Comparison of ENCODE assay signal across 1 cellular context in genomic region chr4:4248036-4248884, GRCh38.
TF ChIP-seq lines count a peak whose summit lies in the region.

TMEM128 (minus strand) TSS chr4:4248223; CDS start chr4:4248202, 21 bp downstream.

TF ChIP-seq in H1, 55 proteins besides CTCF, POLR2A, EP300 and RAD21 (continued from another document):
- TF ChIP-seq YY1 (IDR thresholded peaks at IDR 0.05; ENCODE audit: low read depth, low read length) (peak; percentile 94), TAF1 (IDR thresholded peaks at IDR 0.05; ENCODE audit: low read depth, low read length) (peak; percentile 96), JUND (IDR thresholded peaks at IDR 0.05; ENCODE audit: low read length) (peak; percentile 84), EGR1 (IDR thresholded peaks at IDR 0.05; ENCODE audit: borderline replicate concordance, low read depth, low read length) (no peak), HDAC2 (IDR thresholded peaks at IDR 0.05; ENCODE audit: borderline replicate concordance in 1 of 2, low read depth in 2 of 2, low read length in 2 of 2) (no peak), TCF12 (IDR thresholded peaks at IDR 0.05; ENCODE audit: low read depth, low read length) (no peak), CTBP2 (IDR thresholded peaks at IDR 0.05; ENCODE audit: borderline replicate concordance, insufficient read depth, insufficient read length, low read length) (no peak), KDM4A (IDR thresholded peaks at IDR 0.05; ENCODE audit: low read depth, low read length, severe bottlenecking) (peak; percentile 97), KDM5A (IDR thresholded peaks at IDR 0.05; ENCODE audit: low read length) (peak; percentile 92), SP2 (IDR thresholded peaks at IDR 0.05; ENCODE audit: low read length) (no peak), CREB1 (IDR thresholded peaks at IDR 0.05) (peak; percentile 95), NANOG (IDR thresholded peaks at IDR 0.05; ENCODE audit: insufficient read depth, low read depth, low read length, poor library complexity, severe bottlenecking) (no peak), GTF2F1 (IDR thresholded peaks at IDR 0.05; ENCODE audit: borderline replicate concordance, low read depth, low read length) (peak; percentile 20; the same call in 1 of the 2 replicates), TEAD4 (IDR thresholded peaks at IDR 0.05; ENCODE audit: low read depth, low read length) (no peak), RNF2 (IDR thresholded peaks at IDR 0.05; ENCODE audit: borderline replicate concordance, low read depth, low read length, missing control alignments, poor library complexity, severe bottlenecking) (no peak), ZNF274 (IDR thresholded peaks at IDR 0.05; ENCODE audit: borderline replicate concordance, extremely low read depth, low read length) (no peak), CBX8 (IDR thresholded peaks at IDR 0.05; ENCODE audit: borderline replicate concordance, low read depth, low read length) (no peak), SIX5 (IDR thresholded peaks at IDR 0.05; ENCODE audit: low read depth, low read length) (no peak; the same call in 1 of the 2 replicates), FOSL1 (IDR thresholded peaks at IDR 0.05; ENCODE audit: insufficient read depth, low read depth, low read length) (no peak), MAFK (IDR thresholded peaks at IDR 0.05; ENCODE audit: low read depth, low read length) (no peak), GABPA (IDR thresholded peaks at IDR 0.05; ENCODE audit: borderline replicate concordance, insufficient read depth, low read length) (peak; percentile 96), PHF8 (conservative IDR thresholded peaks at IDR 0.05; ENCODE audit: low read depth, low read length) (peak; percentile 98), SUZ12 (IDR thresholded peaks at IDR 0.05; ENCODE audit: low read length) (no peak), E2F6 (IDR thresholded peaks at IDR 0.05) (no peak), RXRA (IDR thresholded peaks at IDR 0.05; ENCODE audit: insufficient read depth, low read depth, low read length) (no peak), SP4 (IDR thresholded peaks at IDR 0.05; ENCODE audit: low read length) (peak; percentile 79; the same call in 1 of the 2 replicates), USF2 (IDR thresholded peaks at IDR 0.05; ENCODE audit: low read length) (no peak), RFX5 (IDR thresholded peaks at IDR 0.05; ENCODE audit: borderline replicate concordance, low read depth, low read length) (no peak), SP1 (IDR thresholded peaks at IDR 0.05; ENCODE audit: low read depth, low read length) (peak; percentile 80; the same call in 1 of the 2 replicates), SRF (IDR thresholded peaks at IDR 0.05; ENCODE audit: low read depth, low read length) (peak; percentile 53; the same call in 1 of the 2 replicates), JUN (IDR thresholded peaks at IDR 0.05; ENCODE audit: low read depth, low read length) (no peak), EZH2 (IDR thresholded peaks at IDR 0.05; ENCODE audit: low read depth, low read length, severe bottlenecking) (no peak), BRCA1 (IDR thresholded peaks at IDR 0.05; ENCODE audit: low read depth, low read length) (no peak), TBP (IDR thresholded peaks at IDR 0.05; ENCODE audit: low read depth, low read length) (peak; percentile 85), TAF7 (optimal IDR thresholded peaks at IDR 0.05; ENCODE audit: borderline replicate concordance, low read depth, low read length) (peak; percentile 84), POLR2AphosphoS5 (IDR thresholded peaks at IDR 0.05; ENCODE audit: low read depth, low read length) (peak; percentile 96), POU5F1 (IDR thresholded peaks at IDR 0.05; ENCODE audit: low read depth, low read length) (no peak), CHD2 (IDR thresholded peaks at IDR 0.05; ENCODE audit: low read length) (0 out of 2 replicates have a peak, but pooled peaks have one; percentile 21), NRF1 (IDR thresholded peaks at IDR 0.05; ENCODE audit: low read depth, low read length) (no peak), RBBP5 (IDR thresholded peaks at IDR 0.05; ENCODE audit: borderline replicate concordance, low read depth, low read length) (peak; percentile 90; the same call in 1 of the 2 replicates), BACH1 (IDR thresholded peaks at IDR 0.05; ENCODE audit: low read length) (no peak), CBX5 (IDR thresholded peaks at IDR 0.05; ENCODE audit: low read depth, low read length) (no peak), SAP30 (IDR thresholded peaks at IDR 0.05; ENCODE audit: insufficient read depth, insufficient replicate concordance, low read length) (no peak), CEBPB (IDR thresholded peaks at IDR 0.05; ENCODE audit: low read depth, low read length) (no peak), SIN3A (conservative IDR thresholded peaks at IDR 0.05 in 1 of 2, IDR thresholded peaks at IDR 0.05 in 1 of 2; ENCODE audit: low read depth in 1 of 2, low read length in 2 of 2) (peak in 1 of 2 experiments; percentile 73; a peak in 1 of 4 replicates)
- TF ChIP-seq, protein P1, sequence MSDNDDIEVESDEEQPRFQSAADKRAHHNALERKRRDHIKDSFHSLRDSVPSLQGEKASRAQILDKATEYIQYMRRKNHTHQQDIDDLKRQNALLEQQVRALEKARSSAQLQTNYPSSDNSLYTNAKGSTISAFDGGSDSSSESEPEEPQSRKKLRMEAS (IDR thresholded peaks at IDR 0.05), result 0 out of 2 replicates have a peak, but pooled peaks have one; percentile 24
- TF ChIP-seq, protein P2, sequence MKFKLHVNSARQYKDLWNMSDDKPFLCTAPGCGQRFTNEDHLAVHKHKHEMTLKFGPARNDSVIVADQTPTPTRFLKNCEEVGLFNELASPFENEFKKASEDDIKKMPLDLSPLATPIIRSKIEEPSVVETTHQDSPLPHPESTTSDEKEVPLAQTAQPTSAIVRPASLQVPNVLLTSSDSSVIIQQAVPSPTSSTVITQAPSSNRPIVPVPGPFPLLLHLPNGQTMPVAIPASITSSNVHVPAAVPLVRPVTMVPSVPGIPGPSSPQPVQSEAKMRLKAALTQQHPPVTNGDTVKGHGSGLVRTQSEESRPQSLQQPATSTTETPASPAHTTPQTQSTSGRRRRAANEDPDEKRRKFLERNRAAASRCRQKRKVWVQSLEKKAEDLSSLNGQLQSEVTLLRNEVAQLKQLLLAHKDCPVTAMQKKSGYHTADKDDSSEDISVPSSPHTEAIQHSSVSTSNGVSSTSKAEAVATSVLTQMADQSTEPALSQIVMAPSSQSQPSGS (IDR thresholded peaks at IDR 0.05; ENCODE audit: low read length), result peak; percentile 87; the same call in 1 of the 2 replicates
- TF ChIP-seq, protein P3, sequence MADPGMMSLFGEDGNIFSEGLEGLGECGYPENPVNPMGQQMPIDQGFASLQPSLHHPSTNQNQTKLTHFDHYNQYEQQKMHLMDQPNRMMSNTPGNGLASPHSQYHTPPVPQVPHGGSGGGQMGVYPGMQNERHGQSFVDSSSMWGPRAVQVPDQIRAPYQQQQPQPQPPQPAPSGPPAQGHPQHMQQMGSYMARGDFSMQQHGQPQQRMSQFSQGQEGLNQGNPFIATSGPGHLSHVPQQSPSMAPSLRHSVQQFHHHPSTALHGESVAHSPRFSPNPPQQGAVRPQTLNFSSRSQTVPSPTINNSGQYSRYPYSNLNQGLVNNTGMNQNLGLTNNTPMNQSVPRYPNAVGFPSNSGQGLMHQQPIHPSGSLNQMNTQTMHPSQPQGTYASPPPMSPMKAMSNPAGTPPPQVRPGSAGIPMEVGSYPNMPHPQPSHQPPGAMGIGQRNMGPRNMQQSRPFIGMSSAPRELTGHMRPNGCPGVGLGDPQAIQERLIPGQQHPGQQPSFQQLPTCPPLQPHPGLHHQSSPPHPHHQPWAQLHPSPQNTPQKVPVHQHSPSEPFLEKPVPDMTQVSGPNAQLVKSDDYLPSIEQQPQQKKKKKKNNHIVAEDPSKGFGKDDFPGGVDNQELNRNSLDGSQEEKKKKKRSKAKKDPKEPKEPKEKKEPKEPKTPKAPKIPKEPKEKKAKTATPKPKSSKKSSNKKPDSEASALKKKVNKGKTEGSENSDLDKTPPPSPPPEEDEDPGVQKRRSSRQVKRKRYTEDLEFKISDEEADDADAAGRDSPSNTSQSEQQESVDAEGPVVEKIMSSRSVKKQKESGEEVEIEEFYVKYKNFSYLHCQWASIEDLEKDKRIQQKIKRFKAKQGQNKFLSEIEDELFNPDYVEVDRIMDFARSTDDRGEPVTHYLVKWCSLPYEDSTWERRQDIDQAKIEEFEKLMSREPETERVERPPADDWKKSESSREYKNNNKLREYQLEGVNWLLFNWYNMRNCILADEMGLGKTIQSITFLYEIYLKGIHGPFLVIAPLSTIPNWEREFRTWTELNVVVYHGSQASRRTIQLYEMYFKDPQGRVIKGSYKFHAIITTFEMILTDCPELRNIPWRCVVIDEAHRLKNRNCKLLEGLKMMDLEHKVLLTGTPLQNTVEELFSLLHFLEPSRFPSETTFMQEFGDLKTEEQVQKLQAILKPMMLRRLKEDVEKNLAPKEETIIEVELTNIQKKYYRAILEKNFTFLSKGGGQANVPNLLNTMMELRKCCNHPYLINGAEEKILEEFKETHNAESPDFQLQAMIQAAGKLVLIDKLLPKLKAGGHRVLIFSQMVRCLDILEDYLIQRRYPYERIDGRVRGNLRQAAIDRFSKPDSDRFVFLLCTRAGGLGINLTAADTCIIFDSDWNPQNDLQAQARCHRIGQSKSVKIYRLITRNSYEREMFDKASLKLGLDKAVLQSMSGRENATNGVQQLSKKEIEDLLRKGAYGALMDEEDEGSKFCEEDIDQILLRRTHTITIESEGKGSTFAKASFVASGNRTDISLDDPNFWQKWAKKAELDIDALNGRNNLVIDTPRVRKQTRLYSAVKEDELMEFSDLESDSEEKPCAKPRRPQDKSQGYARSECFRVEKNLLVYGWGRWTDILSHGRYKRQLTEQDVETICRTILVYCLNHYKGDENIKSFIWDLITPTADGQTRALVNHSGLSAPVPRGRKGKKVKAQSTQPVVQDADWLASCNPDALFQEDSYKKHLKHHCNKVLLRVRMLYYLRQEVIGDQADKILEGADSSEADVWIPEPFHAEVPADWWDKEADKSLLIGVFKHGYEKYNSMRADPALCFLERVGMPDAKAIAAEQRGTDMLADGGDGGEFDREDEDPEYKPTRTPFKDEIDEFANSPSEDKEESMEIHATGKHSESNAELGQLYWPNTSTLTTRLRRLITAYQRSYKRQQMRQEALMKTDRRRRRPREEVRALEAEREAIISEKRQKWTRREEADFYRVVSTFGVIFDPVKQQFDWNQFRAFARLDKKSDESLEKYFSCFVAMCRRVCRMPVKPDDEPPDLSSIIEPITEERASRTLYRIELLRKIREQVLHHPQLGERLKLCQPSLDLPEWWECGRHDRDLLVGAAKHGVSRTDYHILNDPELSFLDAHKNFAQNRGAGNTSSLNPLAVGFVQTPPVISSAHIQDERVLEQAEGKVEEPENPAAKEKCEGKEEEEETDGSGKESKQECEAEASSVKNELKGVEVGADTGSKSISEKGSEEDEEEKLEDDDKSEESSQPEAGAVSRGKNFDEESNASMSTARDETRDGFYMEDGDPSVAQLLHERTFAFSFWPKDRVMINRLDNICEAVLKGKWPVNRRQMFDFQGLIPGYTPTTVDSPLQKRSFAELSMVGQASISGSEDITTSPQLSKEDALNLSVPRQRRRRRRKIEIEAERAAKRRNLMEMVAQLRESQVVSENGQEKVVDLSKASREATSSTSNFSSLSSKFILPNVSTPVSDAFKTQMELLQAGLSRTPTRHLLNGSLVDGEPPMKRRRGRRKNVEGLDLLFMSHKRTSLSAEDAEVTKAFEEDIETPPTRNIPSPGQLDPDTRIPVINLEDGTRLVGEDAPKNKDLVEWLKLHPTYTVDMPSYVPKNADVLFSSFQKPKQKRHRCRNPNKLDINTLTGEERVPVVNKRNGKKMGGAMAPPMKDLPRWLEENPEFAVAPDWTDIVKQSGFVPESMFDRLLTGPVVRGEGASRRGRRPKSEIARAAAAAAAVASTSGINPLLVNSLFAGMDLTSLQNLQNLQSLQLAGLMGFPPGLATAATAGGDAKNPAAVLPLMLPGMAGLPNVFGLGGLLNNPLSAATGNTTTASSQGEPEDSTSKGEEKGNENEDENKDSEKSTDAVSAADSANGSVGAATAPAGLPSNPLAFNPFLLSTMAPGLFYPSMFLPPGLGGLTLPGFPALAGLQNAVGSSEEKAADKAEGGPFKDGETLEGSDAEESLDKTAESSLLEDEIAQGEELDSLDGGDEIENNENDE (IDR thresholded peaks at IDR 0.05; ENCODE audit: insufficient replicate concordance, low read length), result no peak
- TF ChIP-seq, protein P4, sequence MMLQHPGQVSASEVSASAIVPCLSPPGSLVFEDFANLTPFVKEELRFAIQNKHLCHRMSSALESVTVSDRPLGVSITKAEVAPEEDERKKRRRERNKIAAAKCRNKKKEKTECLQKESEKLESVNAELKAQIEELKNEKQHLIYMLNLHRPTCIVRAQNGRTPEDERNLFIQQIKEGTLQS (IDR thresholded peaks at IDR 0.05; ENCODE audit: insufficient read depth, low read depth, low read length), result peak; percentile 41; the same call in 1 of the 2 replicates
